Comparison of ENCODE assay signal across 15 cellular contexts in the genomic region with DNA sequence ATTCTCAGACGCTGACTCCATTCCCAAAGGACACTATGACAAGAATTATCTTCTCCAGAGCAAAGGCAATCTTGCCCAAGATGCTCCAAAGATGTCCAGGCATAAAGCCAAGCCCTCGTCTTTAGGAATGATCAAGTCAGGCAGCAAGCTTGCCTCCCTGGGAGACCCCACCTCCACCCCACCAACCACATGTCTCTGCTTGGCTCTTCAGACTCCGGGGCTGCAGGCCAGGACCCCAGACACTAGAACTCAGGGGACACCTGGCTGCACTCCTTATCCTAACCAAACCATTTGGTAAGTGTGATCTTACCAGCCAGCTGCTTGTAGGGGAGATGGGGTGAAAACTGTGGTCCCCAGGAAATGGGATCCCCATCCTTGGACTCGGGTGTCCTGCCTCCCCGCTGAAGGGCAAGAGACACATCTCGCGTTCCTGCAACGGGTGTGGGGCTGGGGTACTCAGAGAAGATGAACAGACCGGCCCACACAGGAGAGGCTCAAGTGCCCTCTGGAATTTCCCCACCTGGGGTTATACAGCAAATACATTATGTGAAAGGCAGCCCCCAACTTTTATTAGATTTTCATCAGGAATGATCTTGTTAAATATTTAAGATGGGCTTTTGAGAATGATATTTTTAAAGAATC. TPM values are rescaled to one million over a fixed set of nuclear protein-coding genes. Genes with fewer than 3 reads are reported as not detected.
DNase-seq lines count a peak whose midpoint lies in the region; ATAC-seq and TF ChIP-seq lines count a peak whose summit lies in the region.
"Had no signal": no experiment of that assay in that cellular context is flagged by ENCODE, and none has a peak within 500 bp of the region (broad histone marks: within the 10 kb centered on the region; RNA-seq: fewer than 3 reads in every experiment).

No MANE protein-coding gene starts in this region.

- intact Hi-C loops in cardiac septum (cut with DNase I) (no loop called here), right cardiac atrium (cut with DNase I) (loop anchor here in 1 of 4 donors (10.0 kb wide), 1 partner anchor 439 kb away; no protein-coding TSS in a partner anchor)

- TF ChIP-seq POLR2A in suprapubic skin (IDR thresholded peaks at IDR 0.05) = no peak

- H3K27me3 ChIP-seq in right cardiac atrium (ENCODE audit: control insufficient read depth, insufficient read depth) = no peaks in the 10 kb centered on the region
- H3K27me3 ChIP-seq in osteoblast (ENCODE audit: insufficient read depth, low read length) = no peaks in the 10 kb centered on the region
- H3K27me3 ChIP-seq in suprapubic skin = peaks cover 69% of the 10 kb centered on the region
- H3K27me3 ChIP-seq: BLaER1 had no signal

- no peaks in the 10 kb centered on the region for H4K20me1 ChIP-seq in osteoblast (ENCODE audit: insufficient read depth, low read length)

- H2AFZ ChIP-seq in osteoblast (ENCODE audit: low read length) = no peak overlapping the region

- H3K4me3 ChIP-seq in right cardiac atrium (ENCODE audit: low read length) (no peak overlapping the region), osteoblast (ENCODE audit: insufficient read depth, low read length) (no peak overlapping the region), suprapubic skin (no peak overlapping the region)
- H3K4me3 ChIP-seq: BLaER1 had no signal

- 54% methylated on average over 9 of the region's 9 CpGs for WGBS in right cardiac atrium
- 54% methylated on average over 8 of the region's 9 CpGs for WGBS in suprapubic skin

- no peak overlapping the region for H3K4me2 ChIP-seq in osteoblast (ENCODE audit: insufficient read depth, low read length)
- H3K4me2 ChIP-seq: BLaER1 had no signal

- no peak for TF ChIP-seq EP300 in suprapubic skin (IDR thresholded peaks at IDR 0.05)

- no peaks in the 10 kb centered on the region for H3K4me1 ChIP-seq in right cardiac atrium (ENCODE audit: control insufficient read depth, insufficient read depth, low read length)
- peaks cover 4% of the 10 kb centered on the region for H3K4me1 ChIP-seq in osteoblast (ENCODE audit: insufficient read depth, low read length)
- peaks cover 7% of the 10 kb centered on the region for H3K4me1 ChIP-seq in suprapubic skin

- peak; percentile 63 for DNase-seq in cardiac septum (ENCODE audit: low spot score)
- no peak for DNase-seq in right cardiac atrium
- peak; percentile 62 for DNase-seq in osteoblast (ENCODE audit: insufficient read length, low spot score, missing footprints)
- peak; percentile 11 to 68 for DNase-seq in suprapubic skin (ENCODE audit: low spot score in 2 of 2)
- no peak for DNase-seq in HUDEP-2 (lab: John Stamatoyannopoulos, UW; ENCODE audit: unreplicated experiment in 76 of 76)
- no peak for DNase-seq in central memory CD4-positive, alpha-beta T cell
- DNase-seq in iPS-NIHi7 (ENCODE audit: extremely low spot score) = no peak
- DNase-seq: 8988T; Calu3; CD4-positive, alpha-beta memory T cell; DMS79 treated with DMSO at 0.1 percent for 48 hours; GF-D8; GOT3; H7 had no signal

- no peaks in the 10 kb centered on the region for H3K9me3 ChIP-seq in right cardiac atrium (ENCODE audit: control insufficient read depth, low read length)
- H3K9me3 ChIP-seq in osteoblast (ENCODE audit: low read depth, low read length) = no peaks in the 10 kb centered on the region
- no peaks in the 10 kb centered on the region for H3K9me3 ChIP-seq in suprapubic skin
- H3K9me3 ChIP-seq: BLaER1 had no signal

- H3K27ac ChIP-seq in right cardiac atrium (ENCODE audit: low read length) (no peak overlapping the region), osteoblast (ENCODE audit: low read depth, low read length) (no peak overlapping the region), suprapubic skin (no peak overlapping the region)
- H3K27ac ChIP-seq: BLaER1 had no signal

- H3K79me2 ChIP-seq in osteoblast (ENCODE audit: insufficient read depth, low read length) = no peaks in the 10 kb centered on the region

- no peaks in the 10 kb centered on the region for H3K36me3 ChIP-seq in osteoblast (ENCODE audit: insufficient read depth, low read length)
- H3K36me3 ChIP-seq in suprapubic skin = no peaks in the 10 kb centered on the region

- no peak for ATAC-seq in right cardiac atrium

- TF ChIP-seq CTCF in osteoblast (IDR thresholded peaks at IDR 0.05; ENCODE audit: extremely low read depth, low read depth, low read length) = no peak
- TF ChIP-seq CTCF in suprapubic skin (IDR thresholded peaks at IDR 0.05) = no peak

RNA-seq across cellular contexts. Expression of gene INSIG1, which starts 55.7 kb away (rescaled TPM):
- total RNA-seq in cardiac septum = 15.2 TPM
- 10 to 100 TPM; 14.1 to 19.6 (median 15.5) TPM for total RNA-seq in right cardiac atrium
- 21.5 TPM for polyA plus RNA-seq in right cardiac atrium
- 835 and 847 TPM in 2 replicates for total RNA-seq in osteoblast
- 100 to 1,000 TPM in 2 of 4 donors, 10 to 100 TPM in 2; 32.0 to 130 (median 95.3) TPM for total RNA-seq in suprapubic skin

Comparison
In these comparisons a context has a peak if more than half of its experiments do, and no peak if none do; other contexts are left out.
1. DNase-seq: peak in cardiac septum (single experiment), osteoblast (single experiment) and suprapubic skin (2 of 2); none in right cardiac atrium (0 of 3), HUDEP-2 (0 of 76), central memory CD4-positive, alpha-beta T cell (single experiment) and iPS-NIHi7 (single experiment).